ENCODE assay signal across 23 cellular contexts in the genomic region with DNA sequence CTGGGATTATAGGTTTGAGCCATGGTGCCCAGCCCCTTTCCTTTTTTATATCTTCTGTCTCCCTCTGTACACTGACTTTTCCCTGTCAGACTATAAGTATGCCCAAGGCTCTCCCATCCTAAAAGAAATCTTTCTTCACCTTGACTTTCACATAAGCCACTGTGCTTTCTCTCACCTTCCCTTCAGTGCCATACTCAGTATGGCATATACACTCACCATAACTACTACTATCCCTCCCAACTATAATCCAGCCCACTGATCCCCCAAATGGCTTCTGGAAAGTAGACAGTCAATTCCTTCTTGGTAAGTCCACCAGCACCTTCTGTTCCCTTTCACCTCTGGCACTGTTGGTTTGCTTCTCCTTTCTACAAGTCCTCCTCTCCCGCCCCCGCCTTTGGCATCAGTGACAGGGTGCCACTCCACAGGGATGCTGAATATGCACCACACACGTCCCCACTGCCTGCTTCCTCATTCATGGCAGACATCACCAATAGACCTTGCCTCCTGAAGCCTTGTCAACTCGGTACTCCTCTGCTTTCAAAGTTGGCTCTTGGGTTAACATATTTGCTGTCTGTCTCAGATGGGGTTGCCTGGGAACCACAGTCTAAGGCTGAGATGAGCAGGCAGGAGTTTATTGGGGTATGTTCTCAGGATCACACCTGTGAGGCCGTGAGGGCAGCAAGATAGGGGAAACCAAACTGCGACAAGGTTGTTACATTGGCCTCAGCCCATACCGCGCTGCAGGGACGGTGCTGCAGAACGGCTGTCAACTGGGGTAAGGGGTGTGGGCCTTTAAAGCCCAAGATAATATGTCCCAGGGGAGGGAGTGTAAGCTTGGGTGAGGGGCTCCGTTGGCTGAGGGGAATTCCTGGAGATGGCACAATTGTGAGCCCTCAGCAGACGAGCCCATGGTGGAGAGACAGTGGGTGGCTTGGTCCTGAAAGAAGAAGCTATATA. TPM values are rescaled to one million over a fixed set of nuclear protein-coding genes. Genes with fewer than 3 reads are reported as not detected.
DNase-seq lines count a peak whose midpoint lies in the region; ATAC-seq, FAIRE-seq and TF ChIP-seq lines count a peak whose summit lies in the region.
"Had no signal": no experiment of that assay in that cellular context is flagged by ENCODE, and none has a peak within 500 bp of the region (broad histone marks: within the 10 kb centered on the region; RNA-seq: fewer than 3 reads in every experiment).

No MANE protein-coding gene starts in this region.

- no peaks in the 10 kb centered on the region for H4K20me1 ChIP-seq in OCI-LY7 (ENCODE audit: insufficient read depth, low read length)

- no peak for ATAC-seq in psoas muscle
- ATAC-seq in GM18502 (IDR thresholded peaks at IDR 0.05; ENCODE audit: poor library complexity, unreplicated experiment), result no peak
- ATAC-seq: activated CD4-positive, alpha-beta T cell treated with anti-CD3 and anti-CD28 coated beads for 36 hours; activated CD8-positive, alpha-beta memory T cell treated with anti-CD3 and anti-CD28 coated beads, Interleukin-2, amount 10 ng/mL, durations not matched to agents 7 days and 5 days; natural killer cell treated with Interleukin-12 subunit alpha and Interleukin-12 subunit beta and Interleukin-15 and Interleukin-18, amount 100 ng/mL, for 72 hours; SK-N-SH treated with all-trans-retinoic acid at 6 μM for 48 hours had no signal

- no peaks in the 10 kb centered on the region for H3K36me3 ChIP-seq in OCI-LY7 (ENCODE audit: insufficient read depth, low read length)
- H3K36me3 ChIP-seq in left ventricle myocardium inferior, result no peaks in the 10 kb centered on the region
- no peaks in the 10 kb centered on the region for H3K36me3 ChIP-seq in psoas muscle (ENCODE audit: insufficient read depth in 1 of 2, low read depth in 1 of 2)
- H3K36me3 ChIP-seq: cardiac muscle cell, esophagus squamous epithelium, HAP-1, tibial nerve had no signal

- H3K9me3 Mint-ChIP-seq in activated naive CD4-positive, alpha-beta T cell treated with anti-CD3 and anti-CD28 coated beads for 36 hours, result no peaks in the 10 kb centered on the region
- H3K9me3 Mint-ChIP-seq: activated T-helper 2 cell treated with anti-CD3 and anti-CD28 coated beads, Interferon-gamma antibody, Interleukin-2, Interleukin-4, amounts not matched to agents 10 μg/mL and 5 μg/mL and 100 μg/mL, durations not matched to agents 14 hours and 24 hours and 36 hours; natural killer cell treated with Interleukin-12 subunit alpha and Interleukin-12 subunit beta and Interleukin-15 and Interleukin-18, amount 100 ng/mL, for 72 hours had no signal

- intact Hi-C loops in OCI-LY7 (cut with micrococcal nuclease; ENCODE audit: unreplicated experiment), result loop anchor here (2.0 to 10.0 kb wide), 2 partner anchors 31 to 457 kb away; no protein-coding TSS in a partner anchor
- intact Hi-C loops in left ventricle myocardium inferior (cut with micrococcal nuclease), result no loop called here
- intact Hi-C loops in psoas muscle (cut with DNase I), result no loop called here
- intact Hi-C loops in activated naive CD4-positive, alpha-beta T cell treated with anti-CD3 and anti-CD28 coated beads for 36 hours (cut with micrococcal nuclease), result no loop called here

- H2AFZ ChIP-seq in OCI-LY7 (ENCODE audit: low read length), result peak overlapping the region; percentile 65

- H3K27me3 ChIP-seq in left ventricle myocardium inferior (ENCODE audit: low read depth) (no peaks in the 10 kb centered on the region), psoas muscle (ENCODE audit: insufficient read depth in 3 of 3, low read length in 2 of 3) (no peaks in the 10 kb centered on the region)
- H3K27me3 ChIP-seq: cardiac muscle cell, esophagus squamous epithelium, tibial nerve had no signal

- H3K27ac ChIP-seq in OCI-LY7 (ENCODE audit: low read depth, low read length, poor library complexity, severe bottlenecking), result peak overlapping the region; percentile 17
- no peak overlapping the region for H3K27ac ChIP-seq in left ventricle myocardium inferior (replicated peaks)
- H3K27ac ChIP-seq in psoas muscle, result peak overlapping the region; percentile 98
- H3K27ac ChIP-seq: cardiac muscle cell, KMS-11 had no signal

- H3K9me2 ChIP-seq in OCI-LY7 (ENCODE audit: insufficient read depth, low read length), result no peaks in the 10 kb centered on the region

- 86 to 92% (median 89%) methylated on average over 12 of the region's 12 CpGs for WGBS in psoas muscle, 3 donors

- TF ChIP-seq CTCF in OCI-LY7 (conservative IDR thresholded peaks at IDR 0.05; ENCODE audit: low read length) (no peak), left ventricle myocardium inferior (IDR thresholded peaks at IDR 0.05; ENCODE audit: borderline replicate concordance) (no peak), psoas muscle (IDR thresholded peaks at IDR 0.05) (no peak)

- H3K9me3 ChIP-seq in OCI-LY7 (ENCODE audit: low read length), result no peaks in the 10 kb centered on the region
- H3K9me3 ChIP-seq in left ventricle myocardium inferior (replicated peaks), result no peaks in the 10 kb centered on the region
- no peaks in the 10 kb centered on the region for H3K9me3 ChIP-seq in psoas muscle
- H3K9me3 ChIP-seq: esophagus squamous epithelium, HAP-1, tibial nerve had no signal

- H3K4me3 ChIP-seq in OCI-LY7 (ENCODE audit: low read depth, low read length, poor library complexity, severe bottlenecking) (no peak overlapping the region), left ventricle myocardium inferior (no peak overlapping the region), psoas muscle (no peak overlapping the region)
- H3K4me3 ChIP-seq: cardiac muscle cell, esophagus squamous epithelium, HAP-1, tibial nerve had no signal

- H3K27me3 Mint-ChIP-seq in activated naive CD4-positive, alpha-beta T cell treated with anti-CD3 and anti-CD28 coated beads for 36 hours (ENCODE audit: low read depth), result no peaks in the 10 kb centered on the region
- H3K27me3 Mint-ChIP-seq: activated CD4-positive, alpha-beta T cell treated with anti-CD3 and anti-CD28 coated beads for 36 hours had no signal

- peaks cover 49% of the 10 kb centered on the region for H3K4me1 ChIP-seq in OCI-LY7 (ENCODE audit: insufficient read depth, low read length, poor library complexity, severe bottlenecking)
- H3K4me1 ChIP-seq in left ventricle myocardium inferior, result peaks cover 27% of the 10 kb centered on the region
- peaks cover 38% of the 10 kb centered on the region for H3K4me1 ChIP-seq in psoas muscle

- H3K27ac Mint-ChIP-seq in activated naive CD4-positive, alpha-beta T cell treated with anti-CD3 and anti-CD28 coated beads for 36 hours, result no peak overlapping the region
- H3K27ac Mint-ChIP-seq: activated CD4-positive, alpha-beta T cell treated with anti-CD3 and anti-CD28 coated beads for 36 hours; activated CD8-positive, alpha-beta memory T cell treated with anti-CD3 and anti-CD28 coated beads, Interleukin-2, amount 10 ng/mL, durations not matched to agents 7 days and 5 days; activated T-helper 2 cell treated with anti-CD3 and anti-CD28 coated beads, Interferon-gamma antibody, Interleukin-2, Interleukin-4, amounts not matched to agents 10 μg/mL and 5 μg/mL and 100 μg/mL, durations not matched to agents 14 hours and 24 hours and 36 hours; natural killer cell treated with Interleukin-12 subunit alpha and Interleukin-12 subunit beta and Interleukin-15 and Interleukin-18, amount 100 ng/mL, for 72 hours had no signal

- no peaks in the 10 kb centered on the region for H3K79me2 ChIP-seq in OCI-LY7 (ENCODE audit: insufficient read depth, low read depth, low read length)

- FAIRE-seq in HTR-8/SVneo (lab: Jason Lieb, UNC), result no peak

- BruUV-seq in OCI-LY7 (replicated peaks; lab: Mats Ljungman, UMichigan), result no TSS peak

- peaks cover 8% of the 10 kb centered on the region for H3K4me1 Mint-ChIP-seq in activated naive CD4-positive, alpha-beta T cell treated with anti-CD3 and anti-CD28 coated beads for 36 hours (ENCODE audit: low read depth)

- CTCF ChIA-PET in OCI-LY7 (lab: Charles Lee; ENCODE audit: unreplicated experiment), result no interaction called here
- CTCF ChIA-PET in activated naive CD4-positive, alpha-beta T cell treated with anti-CD3 and anti-CD28 coated beads for 36 hours (lab: Charles Lee), result interaction anchor here (0.6 kb wide), 1 partner anchor 24 kb away, joined by 3 read pairs; no protein-coding TSS in a partner anchor

- DNase-seq in CD1c-positive myeloid dendritic cell (ENCODE audit: extremely low spot score), result peak; percentile 94
- DNase-seq in OCI-LY7 (ENCODE audit: low spot score), result peak; percentile 36
- DNase-seq in left ventricle myocardium inferior, result peak; percentile 58
- peak; percentile 56 to 69 for DNase-seq in psoas muscle
- DNase-seq in HTR-8/SVneo (ENCODE audit: insufficient read length, low spot score), result no peak
- no peak for DNase-seq in activated naive CD4-positive, alpha-beta T cell treated with anti-CD3 and anti-CD28 coated beads for 36 hours
- DNase-seq in NCI-H524 (lab: John Stamatoyannopoulos, UW), result no peak
- DNase-seq: activated CD4-positive, alpha-beta T cell treated with anti-CD3 and anti-CD28 coated beads for 36 hours; activated CD8-positive, alpha-beta memory T cell treated with anti-CD3 and anti-CD28 coated beads, Interleukin-2, amount 10 ng/mL, durations not matched to agents 7 days and 5 days; COR-L47; effector CD8-positive, alpha-beta T cell; esophagus squamous epithelium; NCI-H1105 treated with DMSO at 0.1 percent for 48 hours; NCI-H748 treated with DMSO at 0.1 percent for 48 hours; T1000 had no signal

- H3K36me3 Mint-ChIP-seq in activated naive CD4-positive, alpha-beta T cell treated with anti-CD3 and anti-CD28 coated beads for 36 hours (ENCODE audit: low read depth), result no peaks in the 10 kb centered on the region
- H3K36me3 Mint-ChIP-seq: activated CD8-positive, alpha-beta memory T cell treated with anti-CD3 and anti-CD28 coated beads, Interleukin-2, amount 10 ng/mL, durations not matched to agents 7 days and 5 days; natural killer cell treated with Interleukin-12 subunit alpha and Interleukin-12 subunit beta and Interleukin-15 and Interleukin-18, amount 100 ng/mL, for 72 hours had no signal

- peak overlapping the region; percentile 21 for H3K4me2 ChIP-seq in OCI-LY7 (ENCODE audit: low read length)
- H3K4me2 ChIP-seq: KMS-11 had no signal

- H3K4me3 Mint-ChIP-seq in activated naive CD4-positive, alpha-beta T cell treated with anti-CD3 and anti-CD28 coated beads for 36 hours, result no peak overlapping the region
- H3K4me3 Mint-ChIP-seq: activated CD4-positive, alpha-beta T cell treated with anti-CD3 and anti-CD28 coated beads for 36 hours; activated CD8-positive, alpha-beta memory T cell treated with anti-CD3 and anti-CD28 coated beads, Interleukin-2, amount 10 ng/mL, durations not matched to agents 7 days and 5 days; natural killer cell treated with Interleukin-12 subunit alpha and Interleukin-12 subunit beta and Interleukin-15 and Interleukin-18, amount 100 ng/mL, for 72 hours had no signal

- POLR2A ChIA-PET in OCI-LY7 (lab: Charles Lee), result interaction anchor here (0.8 to 4.0 kb wide), 5 partner anchors 7 to 21 kb away, joined by 3 to 42 read pairs (median 10); a partner anchor contains a TSS

RNA-seq across cellular contexts. Expression of a gene that starts 7.2 kb away (rescaled TPM):
- total RNA-seq in OCI-LY7 (2014; rRNA removed; shearing (Covaris generic)), result 156 and 163 TPM in 2 replicates
- total RNA-seq in OCI-LY7 (2022) (186 and 200 TPM in 2 replicates), left ventricle myocardium inferior (1,672 TPM), psoas muscle (1,000 to 10,000 TPM in 3 of 4 donors, 100 to 1,000 TPM in 1; 885 to 1,725 (median 1,143) TPM)
- 1,000 to 10,000 TPM in 1 of 3 donors, 100 to 1,000 TPM in 2; 634 to 1,049 (median 695) TPM for polyA plus RNA-seq in psoas muscle
- 100 to 1,000 TPM; 129 to 133 TPM for total RNA-seq in activated naive CD4-positive, alpha-beta T cell treated with anti-CD3 and anti-CD28 coated beads for 36 hours

Comparison
In these comparisons a context has a peak if more than half of its experiments do, and no peak if none do; other contexts are left out.
1. DNase-seq: peak in CD1c-positive myeloid dendritic cell (single experiment), OCI-LY7 (single experiment), left ventricle myocardium inferior (single experiment) and psoas muscle (2 of 2); none in HTR-8/SVneo (single experiment), activated naive CD4-positive, alpha-beta T cell treated with anti-CD3 and anti-CD28 coated beads for 36 hours (single experiment) and NCI-H524 (0 of 2).